In genomic region chr2:172251231-172251630, GRCh38 we compare ENCODE assay signal across 19 cellular contexts.
DNase-seq lines count a peak whose midpoint lies in the region; ATAC-seq, FAIRE-seq and TF ChIP-seq lines count a peak whose summit lies in the region.
"Had no signal": no experiment of that assay in that cellular context is flagged by ENCODE, and none has a peak within 500 bp of the region (broad histone marks: within the 10 kb centered on the region; RNA-seq: fewer than 3 reads in every experiment).

No MANE protein-coding gene starts in this region.

- no peak overlapping the region for H2BK5ac ChIP-seq in H1 (ENCODE audit: low read depth, low read length)

- H3K79me2 ChIP-seq in Loucy (ENCODE audit: insufficient read depth, low read length) (no peaks in the 10 kb centered on the region), H1 (ENCODE audit: control insufficient read depth in 1 of 2, insufficient read depth in 2 of 2, low read length in 2 of 2) (no peaks in the 10 kb centered on the region)
- H3K79me2 ChIP-seq: parathyroid adenoma had no signal

- H3K9me3 Mint-ChIP-seq in CD4-positive, alpha-beta T cell, result peaks cover 2% of the 10 kb centered on the region
- H3K9me3 Mint-ChIP-seq: activated naive CD4-positive, alpha-beta T cell treated with anti-CD3 and anti-CD28 coated beads, Interleukin-2, amount 50 U/mL, for 24 hours; mesothelial cell of epicardium had no signal

- POLR2A ChIA-PET in H1 (lab: Charles Lee; ENCODE audit: partially characterized antibody), result no interaction called here
- POLR2A ChIA-PET in CD4-positive, alpha-beta T cell (lab: Charles Lee), result no interaction called here

- no peaks in the 10 kb centered on the region for H4K20me1 ChIP-seq in BLaER1
- no peaks in the 10 kb centered on the region for H4K20me1 ChIP-seq in Loucy (ENCODE audit: insufficient read depth, low read length, poor library complexity, severe bottlenecking)
- no peaks in the 10 kb centered on the region for H4K20me1 ChIP-seq in H1 (replicated peaks in 1 of 2; ENCODE audit: control insufficient read depth in 1 of 2, insufficient read depth in 2 of 2, low read length in 2 of 2)

- 0 out of 2 replicates have a peak, but pooled peaks cover 4% of the 10 kb centered on the region for H3F3A ChIP-seq in Loucy (ENCODE audit: low read depth)

- H3K27me3 Mint-ChIP-seq in CD4-positive, alpha-beta T cell, result no peaks in the 10 kb centered on the region
- H3K27me3 Mint-ChIP-seq: activated naive CD4-positive, alpha-beta T cell treated with anti-CD3 and anti-CD28 coated beads, Interleukin-2, amount 50 U/mL, for 24 hours had no signal

- no peak for TF ChIP-seq RAD21 in H1 (IDR thresholded peaks at IDR 0.05 in 1 of 2, conservative IDR thresholded peaks at IDR 0.05 in 1 of 2; ENCODE audit: low read depth in 2 of 2, low read length in 2 of 2)

- no peaks in the 10 kb centered on the region for H3K36me3 Mint-ChIP-seq in CD4-positive, alpha-beta T cell (ENCODE audit: low read depth)
- H3K36me3 Mint-ChIP-seq: mesothelial cell of epicardium had no signal

- H3K14ac ChIP-seq in H1 (ENCODE audit: insufficient read length), result no peak overlapping the region

- CTCF ChIA-PET in H1 (lab: Charles Lee; ENCODE audit: partially characterized antibody), result interaction anchor here (0.6 to 1.2 kb wide), 2 partner anchors 11 to 58 kb away, joined by 3 read pairs; no protein-coding TSS in a partner anchor
- CTCF ChIA-PET in CD4-positive, alpha-beta T cell (lab: Charles Lee), result no interaction called here

- H3K27ac ChIP-seq in BLaER1, result no peak overlapping the region
- no peak overlapping the region for H3K27ac ChIP-seq in H1 (ENCODE audit: low read depth, low read length)
- H3K27ac ChIP-seq in CD4-positive, alpha-beta T cell (ENCODE audit: low read depth, low read length), result no peak overlapping the region

- H2BK120ac ChIP-seq in H1 (replicated peaks; ENCODE audit: low read depth, low read length), result no peak overlapping the region

- no peak overlapping the region for H3K23ac ChIP-seq in H1 (ENCODE audit: insufficient read length)

- H3K79me1 ChIP-seq in H1 (ENCODE audit: low read depth, low read length), result no peaks in the 10 kb centered on the region

- no peak overlapping the region for H2BK12ac ChIP-seq in H1 (ENCODE audit: low read depth, low read length)

- H3K36me3 ChIP-seq in BLaER1 (no peaks in the 10 kb centered on the region), Loucy (ENCODE audit: insufficient read depth, low read length) (no peaks in the 10 kb centered on the region), H1 (ENCODE audit: control insufficient read depth in 2 of 4, insufficient read depth in 4 of 4, low read length in 3 of 4) (no peaks in the 10 kb centered on the region)

- H2BK15ac ChIP-seq in H1 (ENCODE audit: low read length), result no peak overlapping the region

- FAIRE-seq in H1 (lab: Jason Lieb, UNC), result no peak
- FAIRE-seq: G401.6, HTR-8/SVneo had no signal

- no peak overlapping the region for H2AK5ac ChIP-seq in H1 (ENCODE audit: low read depth, low read length)

- no peak overlapping the region for H3K4me3 Mint-ChIP-seq in CD4-positive, alpha-beta T cell
- H3K4me3 Mint-ChIP-seq: activated naive CD4-positive, alpha-beta T cell treated with anti-CD3 and anti-CD28 coated beads, Interleukin-2, amount 50 U/mL, for 24 hours; dendritic cell treated with granulocyte-macrophage colony-stimulating factor and Interleukin-4, amounts not matched to agents 40 ng/mL and 50 ng/mL, for 4 days; mesothelial cell of epicardium had no signal

- no peak overlapping the region for H4K5ac ChIP-seq in H1 (ENCODE audit: insufficient read length, low read depth, low read length)

- 74% methylated on average over 3 of the region's 3 CpGs; no CpG with 5 or more reads in 1 of the 2 experiments for WGBS in H1 (ENCODE audit: extremely low coverage in 1 of 2, insufficient coverage in 1 of 2, insufficient read length in 1 of 2, insufficient replicate concordance in 2 of 2, low coverage in 1 of 2, low lambda C conversion rate in 2 of 2, missing lambda C conversion rate in 1 of 2), 2 experiments

- H3K4me1 ChIP-seq in BLaER1 (peaks cover 26% of the 10 kb centered on the region), Loucy (ENCODE audit: insufficient read depth, low read length, poor library complexity, severe bottlenecking) (peaks cover 68% of the 10 kb centered on the region), H1 (replicated peaks in 1 of 4; ENCODE audit: control insufficient read depth in 3 of 4, insufficient read depth in 4 of 4, low read length in 3 of 4) (peaks cover 0 to 14% (median 9%) of the 10 kb centered on the region in 4 experiments; a peak in 5 of 7 replicates)

- H2BK20ac ChIP-seq in H1 (ENCODE audit: low read length), result 0 out of 2 replicates have a peak overlapping the region, but pooled peaks have one; percentile 10

- no peak for TF ChIP-seq CTCF in Loucy (conservative IDR thresholded peaks at IDR 0.05; ENCODE audit: low read length)
- TF ChIP-seq CTCF in H1 (IDR thresholded peaks at IDR 0.05; ENCODE audit: control extremely low read depth in 1 of 3, insufficient read depth in 1 of 3, low read depth in 1 of 3, low read length in 3 of 3), result no peak
- TF ChIP-seq CTCF in CD4-positive, alpha-beta T cell (IDR thresholded peaks at IDR 0.05), result no peak

- H3K4me2 ChIP-seq in BLaER1 (0 out of 2 replicates have a peak overlapping the region, but pooled peaks have one; percentile 5), Loucy (ENCODE audit: low read depth, low read length, poor library complexity, severe bottlenecking) (peak overlapping the region; percentile 61), H1 (ENCODE audit: insufficient read depth in 1 of 2, low read depth in 2 of 2, low read length in 2 of 2) (no peak overlapping the region)

- H3K9me2 ChIP-seq in Loucy (replicated peaks; ENCODE audit: low read depth, low read length), result no peaks in the 10 kb centered on the region

- no peak overlapping the region for H3K27ac Mint-ChIP-seq in CD4-positive, alpha-beta T cell
- H3K27ac Mint-ChIP-seq: activated naive CD4-positive, alpha-beta T cell treated with anti-CD3 and anti-CD28 coated beads, Interleukin-2, amount 50 U/mL, for 24 hours; dendritic cell treated with granulocyte-macrophage colony-stimulating factor and Interleukin-4, amounts not matched to agents 40 ng/mL and 50 ng/mL, for 4 days; mesothelial cell of epicardium had no signal

- H2AFZ ChIP-seq in Loucy (ENCODE audit: low read length), result peak overlapping the region; percentile 44
- H2AFZ ChIP-seq in H1 (ENCODE audit: low read length), result no peak overlapping the region

- 0 out of 2 replicates have a peak overlapping the region, but pooled peaks have one; percentile 73 for H3K18ac ChIP-seq in H1 (ENCODE audit: extremely low read depth, low read length)

- H3K9ac ChIP-seq in BLaER1 (no peak overlapping the region), Loucy (ENCODE audit: low read depth, low read length, poor library complexity, severe bottlenecking) (peak overlapping the region; percentile 50), H1 (replicated peaks in 1 of 4; ENCODE audit: extremely low read depth in 1 of 4, low read depth in 3 of 4, low read length in 3 of 4) (no peak overlapping the region)
- H3K9ac ChIP-seq: parathyroid adenoma had no signal

- no peak overlapping the region for H3K4ac ChIP-seq in H1 (replicated peaks; ENCODE audit: insufficient read length, low read depth, low read length)

- H3K9me3 ChIP-seq in BLaER1 (peaks cover 4% of the 10 kb centered on the region; the same call in 1 of the 2 replicates), Loucy (ENCODE audit: insufficient read depth, low read depth, low read length) (no peaks in the 10 kb centered on the region), H1 (ENCODE audit: insufficient read depth in 2 of 2, low read depth in 1 of 2, low read length in 1 of 2) (no peaks in the 10 kb centered on the region)
- no peaks in the 10 kb centered on the region for H3K9me3 ChIP-seq in CD4-positive, alpha-beta T cell (ENCODE audit: control insufficient read depth, low read length)

- no peak overlapping the region for H4K8ac ChIP-seq in H1 (ENCODE audit: extremely low read depth, insufficient read depth, low read length)

- no peak overlapping the region for H4K91ac ChIP-seq in H1 (replicated peaks; ENCODE audit: insufficient read length, low read length)

- ATAC-seq in CD4-positive, alpha-beta T cell (ENCODE audit: poor library complexity), result no peak

- no peak overlapping the region for H3K56ac ChIP-seq in H1 (replicated peaks; ENCODE audit: insufficient read length, low read depth, low read length)

- DNase-seq in H1 (ENCODE audit: low read depth in 1 of 2, low spot score in 2 of 2) (no peak), lung microvascular endothelial cell (ENCODE audit: low read depth in 2 of 2) (peak; percentile 55 to 94), HuH-7 (ENCODE audit: low spot score) (no peak), NCI-H524 (lab: John Stamatoyannopoulos, UW) (no peak), SIG-M5 (lab: John Stamatoyannopoulos, UW) (no peak)
- DNase-seq in CD4-positive, alpha-beta T cell, result no peak
- DNase-seq: GOT3; NCI-H1048; RPMI8226; stimulated activated CD4-positive, alpha-beta T cell treated with anti-CD3 and anti-CD28 coated beads, Interleukin-4, amount 100 ng/mL, for 1 hour; stimulated activated naive CD4-positive, alpha-beta T cell had no signal

- TF ChIP-seq POLR2A in H1 (IDR thresholded peaks at IDR 0.05; ENCODE audit: control extremely low read depth in 1 of 2, low read depth in 2 of 2, low read length in 2 of 2), result no peak

- no peaks in the 10 kb centered on the region for H3K23me2 ChIP-seq in H1 (ENCODE audit: low read depth, low read length)

- intact Hi-C loops in CD4-positive, alpha-beta T cell (cut with DNase I, micrococcal nuclease), result no loop called here

- TF ChIP-seq EP300 in H1 (IDR thresholded peaks at IDR 0.05; ENCODE audit: borderline replicate concordance in 1 of 2, low read depth in 2 of 2, low read length in 2 of 2), result no peak

- H3K4me1 Mint-ChIP-seq in CD4-positive, alpha-beta T cell (ENCODE audit: low read depth), result no peaks in the 10 kb centered on the region

- H3K4me3 ChIP-seq in BLaER1 (no peak overlapping the region), Loucy (ENCODE audit: low read length, poor library complexity, severe bottlenecking) (no peak overlapping the region), H1 (ENCODE audit: extremely low read depth in 1 of 4, insufficient read depth in 2 of 4, low read depth in 3 of 4, low read length in 4 of 4) (no peak overlapping the region)

- no peaks in the 10 kb centered on the region for H3K27me3 ChIP-seq in BLaER1
- no peaks in the 10 kb centered on the region for H3K27me3 ChIP-seq in Loucy (ENCODE audit: insufficient read depth, low read length, poor library complexity, severe bottlenecking)
- no peaks in the 10 kb centered on the region for H3K27me3 ChIP-seq in H1 (replicated peaks in 1 of 4; ENCODE audit: control insufficient read depth in 3 of 4, extremely low read depth in 1 of 4, insufficient read depth in 3 of 4, low read length in 3 of 4)
- H3K27me3 ChIP-seq in CD4-positive, alpha-beta T cell (ENCODE audit: control insufficient read depth, insufficient read depth, low read length), result no peaks in the 10 kb centered on the region

TF ChIP-seq in H1, 55 proteins besides CTCF, POLR2A, EP300 and RAD21 (continues in another document):
- TF ChIP-seq ASH2L (IDR thresholded peaks at IDR 0.05; ENCODE audit: low read length) (no peak), GTF2F1 (IDR thresholded peaks at IDR 0.05; ENCODE audit: borderline replicate concordance, low read depth, low read length) (no peak), SRF (IDR thresholded peaks at IDR 0.05; ENCODE audit: low read depth, low read length) (no peak), CTBP2 (IDR thresholded peaks at IDR 0.05; ENCODE audit: borderline replicate concordance, insufficient read depth, insufficient read length, low read length) (no peak)

Comparison
In these comparisons a context has a peak if more than half of its experiments do, and no peak if none do; other contexts are left out.
1. H3K4me2 ChIP-seq: peak in BLaER1 (single experiment) and Loucy (single experiment); none in H1 (0 of 2).
2. DNase-seq: peak in lung microvascular endothelial cell (2 of 2); none in H1 (0 of 2), HuH-7 (single experiment), NCI-H524 (0 of 2), CD4-positive, alpha-beta T cell (0 of 10) and SIG-M5 (single experiment).